Comparison of ENCODE assay signal across 29 cellular contexts in the genomic region with DNA sequence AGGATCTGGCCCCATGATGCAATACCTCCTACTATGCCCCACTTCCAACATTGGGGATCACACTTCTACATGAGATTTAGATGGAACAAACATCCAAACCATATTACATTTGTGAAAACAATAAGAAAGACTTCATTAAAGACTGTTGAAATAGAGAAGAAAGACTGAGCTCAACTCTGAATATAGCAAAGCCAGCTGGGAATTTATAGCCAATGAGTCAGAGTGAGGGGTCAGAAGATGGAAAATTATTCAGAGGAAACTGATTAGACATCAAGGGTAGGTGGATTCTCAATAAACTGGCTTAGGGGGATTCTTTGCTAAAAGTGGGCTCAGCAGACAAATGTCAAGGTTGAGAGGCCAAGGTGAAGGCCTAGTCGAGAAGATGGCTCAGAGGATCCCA.
"Had no signal": no experiment of that assay in that cellular context is flagged by ENCODE, and none has a peak within 500 bp of the region (broad histone marks: within the 10 kb centered on the region; RNA-seq: fewer than 3 reads in every experiment).

No MANE protein-coding gene starts in this region.

- H3K4me1 ChIP-seq: left lung, psoas muscle, testis had no signal

- H3K4me3 ChIP-seq: gastroesophageal sphincter, heart left ventricle, hepatocyte, left lung, ovary, psoas muscle, testis, tibial artery had no signal

- H3K79me2 ChIP-seq: hepatocyte had no signal

- ATAC-seq: effector memory CD8-positive, alpha-beta T cell; gastroesophageal sphincter; heart left ventricle; left cardiac atrium; left lung; natural killer cell; psoas muscle; right cardiac atrium had no signal

- H3K27ac ChIP-seq: epithelial cell of prostate, foreskin keratinocyte, gastroesophageal sphincter, heart left ventricle, hepatocyte, left lung, ovary, psoas muscle, testis, tibial artery had no signal

- H3K36me3 ChIP-seq: gastroesophageal sphincter, heart left ventricle, left lung, ovary, tibial artery had no signal

- H3K27me3 ChIP-seq: foreskin keratinocyte, gastroesophageal sphincter, heart left ventricle, hepatocyte, left lung, ovary, testis, tibial artery had no signal

- H2AFZ ChIP-seq: hepatocyte had no signal

- H3K4me2 ChIP-seq: hepatocyte had no signal

- FAIRE-seq: endometrium, islet of Langerhans, small intestine had no signal

- DNase-seq: cerebellar nuclear complex; cortex of kidney; effector memory CD8-positive, alpha-beta T cell; foreskin keratinocyte; heart left ventricle; left cardiac atrium; left lung; mammary epithelial cell; mesendoderm; midbrain; natural killer cell; occipital lobe; ovary; posterior cingulate gyrus; psoas muscle; right cardiac atrium; small intestine; stimulated activated CD4-positive, alpha-beta T cell treated with anti-CD3 and anti-CD28 coated beads, Interleukin-15, amount 100 ng/mL, for 24 hours; stimulated activated CD4-positive, alpha-beta T cell treated with anti-CD3 and anti-CD28 coated beads, Interleukin-2, amount 100 ng/mL, for 48 hours; stimulated activated CD8-positive, alpha-beta memory T cell treated with anti-CD3 and anti-CD28 coated beads, Interleukin-4, amount 100 ng/mL, for 48 hours; stimulated activated naive CD4-positive, alpha-beta T cell; substantia nigra; testis; tibial artery had no signal

- H3K9me3 ChIP-seq: gastroesophageal sphincter, heart left ventricle, left lung, ovary, psoas muscle, testis, tibial artery had no signal
